ENCODE assay signal across 29 cellular contexts in the genomic region with DNA sequence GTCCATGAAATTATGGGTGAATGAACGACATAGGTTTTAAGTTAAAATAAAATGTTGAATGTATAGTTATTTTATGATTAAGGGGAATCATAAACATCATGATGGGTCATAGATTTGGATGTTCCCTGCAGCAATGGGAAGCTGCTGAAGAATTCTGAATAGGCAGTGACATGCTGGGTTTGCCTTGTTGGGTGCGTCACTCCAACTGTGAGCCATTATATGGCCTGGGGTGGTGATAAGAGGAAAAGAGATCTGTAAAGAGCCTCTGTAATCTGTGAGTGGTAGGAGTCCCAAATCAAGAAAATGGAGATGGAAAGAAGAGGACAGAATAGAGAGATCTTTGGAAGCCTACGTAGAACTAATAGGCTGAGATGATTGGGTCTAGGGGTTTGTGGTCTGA. TPM values are rescaled to one million over a fixed set of nuclear protein-coding genes. Genes with fewer than 3 reads are reported as not detected.
"Had no signal": no experiment of that assay in that cellular context is flagged by ENCODE, and none has a peak within 500 bp of the region (broad histone marks: within the 10 kb centered on the region; RNA-seq: fewer than 3 reads in every experiment).

No MANE protein-coding gene starts in this region.

- H3K4me1 Mint-ChIP-seq: activated CD4-positive, alpha-beta T cell treated with anti-CD3 and anti-CD28 coated beads, Interleukin-2, amount 10 ng/mL, durations not matched to agents 24 days and 14 days; activated CD8-positive, alpha-beta memory T cell treated with anti-CD3 and anti-CD28 coated beads, Interleukin-2, amount 10 ng/mL, durations not matched to agents 7 days and 5 days; activated naive CD8-positive, alpha-beta T cell treated with anti-CD3 and anti-CD28 coated beads, Interleukin-2, amount 50 U/mL, for 24 hours; central memory CD8-positive, alpha-beta T cell had no signal

- DNase-seq: activated CD4-positive, alpha-beta T cell treated with anti-CD3 and anti-CD28 coated beads, Interleukin-2, amount 10 ng/mL, durations not matched to agents 24 days and 14 days; activated CD4-positive, alpha-beta T cell treated with anti-CD3 and anti-CD28 coated beads, Interleukin-2, amount 50 U/mL, for 48 hours; activated CD4-positive, CD25-positive, alpha-beta regulatory T cell treated with anti-CD3 and anti-CD28 coated beads, Interleukin-2, amount 50 U/mL, for 72 hours; activated CD8-positive, alpha-beta memory T cell treated with anti-CD3 and anti-CD28 coated beads, Interleukin-2, amount 10 ng/mL, durations not matched to agents 7 days and 5 days; activated effector memory CD4-positive, alpha-beta T cell treated with anti-CD3 and anti-CD28 coated beads, Interleukin-2, amount 50 U/mL, for 16 hours; activated naive CD4-positive, alpha-beta T cell treated with Interleukin-2 at 50 U/mL for 16 hours; activated naive CD8-positive, alpha-beta T cell treated with anti-CD3 and anti-CD28 coated beads, Interleukin-2, amount 50 U/mL, for 24 hours; activated T-cell treated with anti-CD3 and anti-CD28 coated beads, Interleukin-2, amount 50 U/mL, for 24 hours; amniotic stem cell; body of pancreas; Kasumi-1; NCI-H1092; NCI-H1417; NCI-H1930; NCI-H2171; NCI-H226; NCI-H526 treated with DMSO at 0.1 percent for 48 hours; NCI-H82; RPMI8226; SW 1271 had no signal

- H3K9me3 Mint-ChIP-seq: activated CD4-positive, alpha-beta T cell treated with anti-CD3 and anti-CD28 coated beads, Interleukin-2, amount 10 ng/mL, durations not matched to agents 24 days and 14 days; activated naive CD8-positive, alpha-beta T cell treated with anti-CD3 and anti-CD28 coated beads, Interleukin-2, amount 50 U/mL, for 24 hours; activated T-cell treated with anti-CD3 and anti-CD28 coated beads, Interleukin-2, amount 50 U/mL, for 24 hours had no signal

- H3K27me3 Mint-ChIP-seq: activated CD4-positive, alpha-beta T cell treated with anti-CD3 and anti-CD28 coated beads, Interleukin-2, amount 10 ng/mL, durations not matched to agents 24 days and 14 days had no signal

- H3K4me3 ChIP-seq: ascending aorta, body of pancreas had no signal

- H3K36me3 ChIP-seq: ascending aorta had no signal

- H3K27me3 ChIP-seq: ascending aorta, body of pancreas had no signal

- H3K4me1 ChIP-seq: ascending aorta, body of pancreas had no signal

- H3K9me3 ChIP-seq: ascending aorta, body of pancreas had no signal

- H3K4me3 Mint-ChIP-seq: activated CD4-positive, alpha-beta T cell treated with anti-CD3 and anti-CD28 coated beads, Interleukin-2, amount 10 ng/mL, durations not matched to agents 24 days and 14 days; activated CD8-positive, alpha-beta memory T cell treated with anti-CD3 and anti-CD28 coated beads, Interleukin-2, amount 10 ng/mL, durations not matched to agents 7 days and 5 days; activated naive CD8-positive, alpha-beta T cell treated with anti-CD3 and anti-CD28 coated beads, Interleukin-2, amount 50 U/mL, for 24 hours; activated T-cell treated with anti-CD3 and anti-CD28 coated beads, Interleukin-2, amount 50 U/mL, for 24 hours; central memory CD8-positive, alpha-beta T cell had no signal

- ATAC-seq: activated CD8-positive, alpha-beta memory T cell treated with anti-CD3 and anti-CD28 coated beads, Interleukin-2, amount 10 ng/mL, durations not matched to agents 7 days and 5 days; activated naive CD4-positive, alpha-beta T cell treated with anti-CD3 and anti-CD28 coated beads, Interleukin-2, amount 50 U/mL, for 72 hours; activated naive CD8-positive, alpha-beta T cell treated with anti-CD3 and anti-CD28 coated beads, Interleukin-2, amount 50 U/mL, for 24 hours; body of pancreas; Panc1; Right ventricle myocardium inferior; SK-N-SH treated with all-trans-retinoic acid at 6 μM for 48 hours had no signal

- H3K36me3 Mint-ChIP-seq: activated CD8-positive, alpha-beta memory T cell treated with anti-CD3 and anti-CD28 coated beads, Interleukin-2, amount 10 ng/mL, durations not matched to agents 7 days and 5 days had no signal

- H3K27ac ChIP-seq: ascending aorta, body of pancreas had no signal

- H3K27ac Mint-ChIP-seq: activated CD4-positive, alpha-beta T cell treated with anti-CD3 and anti-CD28 coated beads, Interleukin-2, amount 10 ng/mL, durations not matched to agents 24 days and 14 days; activated CD8-positive, alpha-beta memory T cell treated with anti-CD3 and anti-CD28 coated beads, Interleukin-2, amount 10 ng/mL, durations not matched to agents 7 days and 5 days; activated naive CD4-positive, alpha-beta T cell treated with anti-CD3 and anti-CD28 coated beads, Interleukin-2, amount 50 U/mL, for 72 hours; activated naive CD8-positive, alpha-beta T cell treated with anti-CD3 and anti-CD28 coated beads, Interleukin-2, amount 50 U/mL, for 24 hours; activated T-cell treated with anti-CD3 and anti-CD28 coated beads, Interleukin-2, amount 50 U/mL, for 24 hours had no signal

RNA-seq across cellular contexts. Expression of gene GPR26, which starts 58.1 kb away (rescaled TPM):
- total RNA-seq: activated CD4-positive, alpha-beta T cell treated with anti-CD3 and anti-CD28 coated beads, Interleukin-2, amount 10 ng/mL, durations not matched to agents 24 days and 14 days; activated CD8-positive, alpha-beta memory T cell treated with anti-CD3 and anti-CD28 coated beads, Interleukin-2, amount 10 ng/mL, durations not matched to agents 7 days and 5 days; activated naive CD4-positive, alpha-beta T cell treated with anti-CD3 and anti-CD28 coated beads, Interleukin-2, amount 50 U/mL, for 72 hours; ascending aorta; body of pancreas; NCI-H460; OCI-LY7; Right ventricle myocardium inferior; T-helper 1 cell treated with Interleukin-12 subunit alpha and Interleukin-12 subunit beta and Interleukin-4 antibody, amounts not matched to agents 30 ng/mL and 1 ng/mL, for 36 hours had no signal
